ENCODE assay signal across 2 cellular contexts in genomic region chr10:77601488-77601887, GRCh38.
TF ChIP-seq lines count a peak whose summit lies in the region.

No MANE protein-coding gene starts in this region.

TF ChIP-seq in liver, 16 proteins besides CTCF, POLR2A, EP300 and RAD21 (continued from another document):
- TF ChIP-seq REST (IDR thresholded peaks at IDR 0.05), result no peak
TF ChIP-seq in liver: peak in this region for 2.

TF ChIP-seq in HepG2, 621 proteins besides CTCF, POLR2A, EP300 and RAD21 (continued from another document):
- TF ChIP-seq TIGD3 (CRISPR knock-in tag; IDR thresholded peaks at IDR 0.05; ENCODE audit: borderline replicate concordance) (no peak), THRA (CRISPR knock-in tag; IDR thresholded peaks at IDR 0.05; ENCODE audit: borderline replicate concordance) (no peak), SALL1 (CRISPR knock-in tag; IDR thresholded peaks at IDR 0.05) (no peak), KDM4B (CRISPR knock-in tag; IDR thresholded peaks at IDR 0.05) (no peak), JUND (CRISPR knock-in tag; IDR thresholded peaks at IDR 0.05) (no peak), KMT2B (CRISPR knock-in tag; IDR thresholded peaks at IDR 0.05) (no peak)
- TF ChIP-seq, protein P1, sequence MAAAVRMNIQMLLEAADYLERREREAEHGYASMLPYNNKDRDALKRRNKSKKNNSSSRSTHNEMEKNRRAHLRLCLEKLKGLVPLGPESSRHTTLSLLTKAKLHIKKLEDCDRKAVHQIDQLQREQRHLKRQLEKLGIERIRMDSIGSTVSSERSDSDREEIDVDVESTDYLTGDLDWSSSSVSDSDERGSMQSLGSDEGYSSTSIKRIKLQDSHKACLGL (CRISPR knock-in tag; IDR thresholded peaks at IDR 0.05), result no peak
TF ChIP-seq in HepG2: peak in this region for 0.
